In genomic region chr3:184058029-184058428, GRCh38 we compare ENCODE assay signal across 32 cellular contexts. TPM values are rescaled to one million over a fixed set of nuclear protein-coding genes. Genes with fewer than 3 reads are reported as not detected.
DNase-seq lines count a peak whose midpoint lies in the region; ATAC-seq, FAIRE-seq and TF ChIP-seq lines count a peak whose summit lies in the region.
"Had no signal": no experiment of that assay in that cellular context is flagged by ENCODE, and none has a peak within 500 bp of the region (broad histone marks: within the 10 kb centered on the region; RNA-seq: fewer than 3 reads in every experiment).

No MANE protein-coding gene starts in this region.

- POLR2A ChIA-PET in RWPE1 (lab: Yijun Ruan, JAX; ENCODE audit: low non-redundant PET) = interaction anchor here (0.5 kb wide), 1 partner anchor 76 kb away, joined by 3 read pairs; no protein-coding TSS in a partner anchor

- H3F3A ChIP-seq in GM23248 (ENCODE audit: insufficient read depth) = peaks cover 2% of the 10 kb centered on the region; the same call in 1 of the 2 replicates

- no peaks in the 10 kb centered on the region for H4K20me1 ChIP-seq in GM23248 (ENCODE audit: insufficient read depth)
- H4K20me1 ChIP-seq: BLaER1 treated with 17β-estradiol and CSF1 and Interleukin-3, amounts not matched to agents 10 nM and 100 nM had no signal

- peaks cover 8% of the 10 kb centered on the region for H3K27me3 Mint-ChIP-seq in stimulated activated naive CD8-positive, alpha-beta T cell treated with anti-CD3 and anti-CD28 coated beads, Interleukin-15, amount 100 ng/mL, for 72 hours
- H3K27me3 Mint-ChIP-seq: activated naive CD4-positive, alpha-beta T cell treated with anti-CD3 and anti-CD28 coated beads, Interleukin-2, amount 50 U/mL, for 24 hours had no signal

- no peak for TF ChIP-seq CTCF in RWPE1 (conservative IDR thresholded peaks at IDR 0.05; ENCODE audit: low read depth)

- H3K9me2 ChIP-seq in GM23248 (ENCODE audit: insufficient read depth) = no peaks in the 10 kb centered on the region

- no peak overlapping the region for H3K27ac Mint-ChIP-seq in stimulated activated naive CD8-positive, alpha-beta T cell treated with anti-CD3 and anti-CD28 coated beads, Interleukin-15, amount 100 ng/mL, for 72 hours
- H3K27ac Mint-ChIP-seq: activated CD4-positive, alpha-beta T cell treated with anti-CD3 and anti-CD28 coated beads for 36 hours; activated naive CD4-positive, alpha-beta T cell treated with anti-CD3 and anti-CD28 coated beads, Interleukin-2, amount 50 U/mL, for 24 hours; activated T-cell treated with anti-CD3 and anti-CD28 coated beads, Interleukin-2, amount 50 U/mL, for 72 hours; naive thymus-derived CD8-positive, alpha-beta T cell had no signal

- H3K9me3 ChIP-seq in GM23248 (ENCODE audit: low read depth) = no peaks in the 10 kb centered on the region
- H3K9me3 ChIP-seq: ascending aorta; BLaER1 treated with 17β-estradiol and CSF1 and Interleukin-3, amounts not matched to agents 10 nM and 100 nM; esophagus muscularis mucosa; ovary had no signal

- H3K4me3 ChIP-seq in GM23248 = peak overlapping the region; percentile 35
- H3K4me3 ChIP-seq: ascending aorta; BLaER1 treated with 17β-estradiol and CSF1 and Interleukin-3, amounts not matched to agents 10 nM and 100 nM; esophagus muscularis mucosa; ovary had no signal

- peaks cover 12% of the 10 kb centered on the region; the same call in 1 of the 2 replicates for H3K4me1 ChIP-seq in GM23248 (ENCODE audit: insufficient read depth)
- H3K4me1 ChIP-seq: ascending aorta; BLaER1 treated with 17β-estradiol and CSF1 and Interleukin-3, amounts not matched to agents 10 nM and 100 nM; esophagus muscularis mucosa had no signal

- no peaks in the 10 kb centered on the region for H3K36me3 ChIP-seq in GM23248 (ENCODE audit: low read depth)
- H3K36me3 ChIP-seq: ascending aorta; BLaER1 treated with 17β-estradiol and CSF1 and Interleukin-3, amounts not matched to agents 10 nM and 100 nM; esophagus muscularis mucosa; ovary had no signal

- in situ Hi-C loops in GM23248 (cut with MboI) = no loop called here

- no peaks in the 10 kb centered on the region for H3K4me1 Mint-ChIP-seq in stimulated activated naive CD8-positive, alpha-beta T cell treated with anti-CD3 and anti-CD28 coated beads, Interleukin-15, amount 100 ng/mL, for 72 hours
- H3K4me1 Mint-ChIP-seq: activated CD4-positive, alpha-beta T cell treated with anti-CD3 and anti-CD28 coated beads for 36 hours; activated naive CD4-positive, alpha-beta T cell treated with anti-CD3 and anti-CD28 coated beads, Interleukin-2, amount 50 U/mL, for 24 hours; naive thymus-derived CD8-positive, alpha-beta T cell had no signal

- no peaks in the 10 kb centered on the region for H3K9me3 Mint-ChIP-seq in stimulated activated naive CD8-positive, alpha-beta T cell treated with anti-CD3 and anti-CD28 coated beads, Interleukin-15, amount 100 ng/mL, for 72 hours
- H3K9me3 Mint-ChIP-seq: activated naive CD4-positive, alpha-beta T cell treated with anti-CD3 and anti-CD28 coated beads, Interleukin-2, amount 50 U/mL, for 24 hours; activated T-cell treated with anti-CD3 and anti-CD28 coated beads, Interleukin-2, amount 50 U/mL, for 72 hours; naive thymus-derived CD8-positive, alpha-beta T cell had no signal

- 0 to 3% methylated on average over 9 of the region's 9 CpGs for WGBS in GM23248 (ENCODE audit: low coverage in 1 of 2, low lambda C conversion rate in 2 of 2, missing lambda C conversion rate in 2 of 2), 2 experiments

- H3K4me2 ChIP-seq in GM23248 (ENCODE audit: unreplicated experiment) = peak overlapping the region; percentile 59
- H3K4me2 ChIP-seq: BLaER1 treated with 17β-estradiol and CSF1 and Interleukin-3, amounts not matched to agents 10 nM and 100 nM; KMS-11 had no signal

- no peak overlapping the region for H3K4me3 Mint-ChIP-seq in stimulated activated naive CD8-positive, alpha-beta T cell treated with anti-CD3 and anti-CD28 coated beads, Interleukin-15, amount 100 ng/mL, for 72 hours
- H3K4me3 Mint-ChIP-seq: activated CD4-positive, alpha-beta T cell treated with anti-CD3 and anti-CD28 coated beads for 36 hours; activated naive CD4-positive, alpha-beta T cell treated with anti-CD3 and anti-CD28 coated beads, Interleukin-2, amount 50 U/mL, for 24 hours; activated T-cell treated with anti-CD3 and anti-CD28 coated beads, Interleukin-2, amount 50 U/mL, for 72 hours; naive thymus-derived CD8-positive, alpha-beta T cell had no signal

- ATAC-seq in GM18498 (IDR thresholded peaks at IDR 0.05; ENCODE audit: unreplicated experiment) = no peak
- ATAC-seq in stimulated activated naive CD8-positive, alpha-beta T cell treated with anti-CD3 and anti-CD28 coated beads, Interleukin-15, amount 100 ng/mL, for 72 hours = no peak
- ATAC-seq: activated CD4-positive, alpha-beta T cell treated with anti-CD3 and anti-CD28 coated beads for 36 hours; activated T-cell treated with anti-CD3 and anti-CD28 coated beads, Interleukin-2, amount 50 U/mL, for 72 hours; left lobe of liver; naive thymus-derived CD8-positive, alpha-beta T cell; right cardiac atrium had no signal

- H3K9ac ChIP-seq in GM23248 = no peak overlapping the region
- H3K9ac ChIP-seq: BLaER1 treated with 17β-estradiol and CSF1 and Interleukin-3, amounts not matched to agents 10 nM and 100 nM; KMS-11 had no signal

- no peaks in the 10 kb centered on the region for H3K79me2 ChIP-seq in GM23248 (ENCODE audit: insufficient read depth)

- CTCF ChIA-PET in RWPE1 (lab: Yijun Ruan, JAX) = no interaction called here

- DNase-seq in AG08395 (ENCODE audit: low spot score) (peak; percentile 41), GM23248 (peak; percentile 92), RWPE1 (ENCODE audit: low spot score) (peak; percentile 39), fibroblast of peridontal ligament (ENCODE audit: extremely low read depth) (peak; percentile 45), kidney glomerular epithelial cell (lab: John Stamatoyannopoulos, UW) (no peak), RCC 7860 (ENCODE audit: low spot score) (no peak)
- no peak for DNase-seq in stimulated activated naive CD8-positive, alpha-beta T cell treated with anti-CD3 and anti-CD28 coated beads, Interleukin-15, amount 100 ng/mL, for 72 hours
- DNase-seq: activated CD4-positive, alpha-beta T cell treated with anti-CD3 and anti-CD28 coated beads for 36 hours; activated T-cell treated with anti-CD3 and anti-CD28 coated beads, Interleukin-2, amount 50 U/mL, for 72 hours; effector CD8-positive, alpha-beta T cell; naive thymus-derived CD8-positive, alpha-beta T cell; NCI-H187; NCI-H526 treated with DMSO at 0.1 percent for 48 hours; ovary; right cardiac atrium; SIG-M5; stimulated activated CD8-positive, alpha-beta memory T cell treated with anti-CD3 and anti-CD28 coated beads, Interleukin-4, amount 100 ng/mL, for 48 hours; T-helper 1 cell had no signal

- no peak for FAIRE-seq in RCC 7860 (lab: Jason Lieb, UNC)
- FAIRE-seq: TTC549 had no signal

- 0 out of 2 replicates have a peak overlapping the region, but pooled peaks have one; percentile 45 for H2AFZ ChIP-seq in GM23248

- H3K27ac ChIP-seq in GM23248 (0 out of 2 replicates have a peak overlapping the region, but pooled peaks have one; percentile 19), RWPE1 (no peak overlapping the region)
- H3K27ac ChIP-seq: ascending aorta; BLaER1 treated with 17β-estradiol and CSF1 and Interleukin-3, amounts not matched to agents 10 nM and 100 nM; esophagus muscularis mucosa; KMS-11; ovary had no signal

- peaks cover 4% of the 10 kb centered on the region; the same call in 1 of the 2 replicates for H3K27me3 ChIP-seq in GM23248 (replicated peaks; ENCODE audit: insufficient read depth)
- H3K27me3 ChIP-seq: ascending aorta; BLaER1 treated with 17β-estradiol and CSF1 and Interleukin-3, amounts not matched to agents 10 nM and 100 nM; esophagus muscularis mucosa; ovary had no signal

RNA-seq across cellular contexts. Expression of gene HTR3C, which starts 5.2 kb away (rescaled TPM):
- not detected in 2 replicates for total RNA-seq in GM23248 (2014; rRNA removed; shearing (Covaris generic))
- polyA plus RNA-seq in GM23248 (2016; fragmentation: Nextera tagmentation; extraction: Ambion mirVana) = not detected in 2 replicates
- total RNA-seq: A172; activated CD4-positive, alpha-beta T cell treated with anti-CD3 and anti-CD28 coated beads for 36 hours; activated T-cell treated with anti-CD3 and anti-CD28 coated beads, Interleukin-2, amount 50 U/mL, for 72 hours; ascending aorta; chondrocyte; esophagus muscularis mucosa; H4; HT-29; left lobe of liver; naive thymus-derived CD8-positive, alpha-beta T cell; ovary; right cardiac atrium; subcutaneous adipose tissue; ureter had no signal
- polyA plus RNA-seq: naive thymus-derived CD8-positive, alpha-beta T cell; ovary; right cardiac atrium had no signal

RNA-seq across cellular contexts. Expression of gene HTR3D, which starts 26.5 kb away (rescaled TPM):
- not detected in 2 replicates for total RNA-seq in GM23248 (2014; rRNA removed; shearing (Covaris generic))
- polyA plus RNA-seq in GM23248 (2016; fragmentation: Nextera tagmentation; extraction: Ambion mirVana) = not detected in 2 replicates
- total RNA-seq: A172; activated CD4-positive, alpha-beta T cell treated with anti-CD3 and anti-CD28 coated beads for 36 hours; activated T-cell treated with anti-CD3 and anti-CD28 coated beads, Interleukin-2, amount 50 U/mL, for 72 hours; ascending aorta; chondrocyte; esophagus muscularis mucosa; H4; HT-29; left lobe of liver; naive thymus-derived CD8-positive, alpha-beta T cell; right cardiac atrium; subcutaneous adipose tissue; ureter had no signal
- polyA plus RNA-seq: naive thymus-derived CD8-positive, alpha-beta T cell; ovary; right cardiac atrium had no signal

RNA-seq across cellular contexts. Expression of gene HTR3E, which starts 38.8 kb away (rescaled TPM):
- not detected in 2 replicates for total RNA-seq in GM23248 (2014; rRNA removed; shearing (Covaris generic))
- polyA plus RNA-seq in GM23248 (2016; fragmentation: Nextera tagmentation; extraction: Ambion mirVana) = not detected in 2 replicates
- total RNA-seq: A172; activated CD4-positive, alpha-beta T cell treated with anti-CD3 and anti-CD28 coated beads for 36 hours; activated T-cell treated with anti-CD3 and anti-CD28 coated beads, Interleukin-2, amount 50 U/mL, for 72 hours; ascending aorta; chondrocyte; esophagus muscularis mucosa; H4; HT-29; left lobe of liver; naive thymus-derived CD8-positive, alpha-beta T cell; ovary; right cardiac atrium; subcutaneous adipose tissue; ureter had no signal
- polyA plus RNA-seq: naive thymus-derived CD8-positive, alpha-beta T cell; ovary; right cardiac atrium had no signal

RNA-seq across cellular contexts. Expression of gene ABCC5, which starts 40.3 kb away (rescaled TPM):
- total RNA-seq in GM23248 (2014; rRNA removed; shearing (Covaris generic)) = 14.0 and 14.7 TPM in 2 replicates
- 16.1 and 17.1 TPM in 2 replicates for polyA plus RNA-seq in GM23248 (2016; fragmentation: Nextera tagmentation; extraction: Ambion mirVana)

Comparison
In these comparisons a context has a peak if more than half of its experiments do, and no peak if none do; other contexts are left out.
1. DNase-seq: peak in AG08395 (single experiment), GM23248 (single experiment), RWPE1 (single experiment) and fibroblast of peridontal ligament (single experiment); none in kidney glomerular epithelial cell (single experiment), stimulated activated naive CD8-positive, alpha-beta T cell treated with anti-CD3 and anti-CD28 coated beads, Interleukin-15, amount 100 ng/mL, for 72 hours (0 of 2) and RCC 7860 (single experiment).